ENCODE assay signal across 2 cellular contexts in the genomic region with DNA sequence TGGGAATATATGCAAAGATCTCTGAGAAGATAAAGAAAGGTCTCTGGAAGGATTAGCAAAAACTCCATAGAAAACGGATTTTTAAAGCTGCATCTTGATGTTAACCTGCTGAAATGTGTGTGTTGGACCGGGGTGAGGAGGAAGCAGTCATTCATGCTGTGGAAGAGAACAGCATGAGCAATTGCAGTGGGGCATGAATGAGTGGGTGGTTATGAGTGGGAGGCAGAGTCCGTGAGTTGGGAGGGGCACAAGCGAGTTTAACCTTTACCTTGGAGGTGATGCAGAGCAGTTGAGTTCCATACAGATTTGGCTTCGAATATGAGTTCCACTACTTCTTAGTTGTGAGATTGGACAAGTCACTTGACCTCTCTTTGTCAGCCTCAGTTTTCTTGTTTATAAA.
TF ChIP-seq lines count a peak whose summit lies in the region.

No MANE protein-coding gene starts in this region.

TF ChIP-seq in HEK293, 187 proteins besides CTCF, POLR2A, EP300 and RAD21:
- TF ChIP-seq EGR2 (tag by site-specific recombination; IDR thresholded peaks at IDR 0.05; ENCODE audit: low read depth) (peak; percentile 63), OSR2 (tag by site-specific recombination; IDR thresholded peaks at IDR 0.05) (no peak), ZNF792 (tag by site-specific recombination; IDR thresholded peaks at IDR 0.05) (no peak), ZFHX2 (tag by site-specific recombination; conservative IDR thresholded peaks at IDR 0.05) (peak; percentile 64)
- TF ChIP-seq, protein P1, sequence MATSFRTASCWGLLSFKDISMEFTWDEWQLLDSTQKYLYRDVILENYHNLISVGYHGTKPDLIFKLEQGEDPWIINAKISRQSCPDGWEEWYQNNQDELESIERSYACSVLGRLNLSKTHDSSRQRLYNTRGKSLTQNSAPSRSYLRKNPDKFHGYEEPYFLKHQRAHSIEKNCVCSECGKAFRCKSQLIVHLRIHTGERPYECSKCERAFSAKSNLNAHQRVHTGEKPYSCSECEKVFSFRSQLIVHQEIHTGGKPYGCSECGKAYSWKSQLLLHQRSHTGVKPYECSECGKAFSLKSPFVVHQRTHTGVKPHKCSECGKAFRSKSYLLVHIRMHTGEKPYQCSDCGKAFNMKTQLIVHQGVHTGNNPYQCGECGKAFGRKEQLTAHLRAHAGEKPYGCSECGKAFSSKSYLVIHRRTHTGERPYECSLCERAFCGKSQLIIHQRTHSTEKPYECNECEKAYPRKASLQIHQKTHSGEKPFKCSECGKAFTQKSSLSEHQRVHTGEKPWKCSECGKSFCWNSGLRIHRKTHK (tag by site-specific recombination; IDR thresholded peaks at IDR 0.05): no peak
TF ChIP-seq in HEK293: peak in this region for 2.

TF ChIP-seq in H1, 55 proteins besides CTCF, POLR2A, EP300 and RAD21:
- no peak for TF ChIP-seq BRCA1 (IDR thresholded peaks at IDR 0.05; ENCODE audit: low read depth, low read length)
- TF ChIP-seq SP1 (IDR thresholded peaks at IDR 0.05; ENCODE audit: low read depth, low read length): no peak
- no peak for TF ChIP-seq CHD1 (IDR thresholded peaks at IDR 0.05; ENCODE audit: low read depth, low read length)
- TF ChIP-seq BCL11A (IDR thresholded peaks at IDR 0.05; ENCODE audit: low read depth in 2 of 2, low read length in 2 of 2): no peak
